Comparison of ENCODE assay signal across 14 cellular contexts in genomic region chr19:15398501-15399233, GRCh38.
"Had no signal": no experiment of that assay in that cellular context is flagged by ENCODE, and none has a peak within 500 bp of the region (broad histone marks: within the 10 kb centered on the region; RNA-seq: fewer than 3 reads in every experiment).

No MANE protein-coding gene starts in this region.

- H3K27me3 ChIP-seq: neutrophil, right atrium auricular region, tibial nerve had no signal

- H3K4me3 ChIP-seq: right atrium auricular region, tibial nerve had no signal

- H3K27me3 Mint-ChIP-seq: activated naive CD8-positive, alpha-beta T cell treated with anti-CD3 and anti-CD28 coated beads, Interleukin-2, amount 50 U/mL, for 24 hours; activated T-helper 17 cell treated with anti-CD3 and anti-CD28 coated beads, Interleukin-2, amount 50 U/mL, for 72 hours; naive thymus-derived CD8-positive, alpha-beta T cell had no signal

- H3K4me3 Mint-ChIP-seq: activated naive CD4-positive, alpha-beta T cell treated with anti-CD3 and anti-CD28 coated beads for 36 hours; activated naive CD8-positive, alpha-beta T cell treated with anti-CD3 and anti-CD28 coated beads, Interleukin-2, amount 50 U/mL, for 24 hours; activated T-helper 17 cell treated with anti-CD3 and anti-CD28 coated beads, Interleukin-2, amount 50 U/mL, for 72 hours; naive thymus-derived CD8-positive, alpha-beta T cell had no signal

- H3K27ac Mint-ChIP-seq: activated naive CD4-positive, alpha-beta T cell treated with anti-CD3 and anti-CD28 coated beads for 36 hours; activated naive CD8-positive, alpha-beta T cell treated with anti-CD3 and anti-CD28 coated beads, Interleukin-2, amount 50 U/mL, for 24 hours; activated T-helper 17 cell treated with anti-CD3 and anti-CD28 coated beads, Interleukin-2, amount 50 U/mL, for 72 hours; naive thymus-derived CD8-positive, alpha-beta T cell had no signal

- H3K9me3 Mint-ChIP-seq: activated naive CD4-positive, alpha-beta T cell treated with anti-CD3 and anti-CD28 coated beads for 36 hours; activated naive CD8-positive, alpha-beta T cell treated with anti-CD3 and anti-CD28 coated beads, Interleukin-2, amount 50 U/mL, for 24 hours; activated T-helper 17 cell treated with anti-CD3 and anti-CD28 coated beads, Interleukin-2, amount 50 U/mL, for 72 hours; naive thymus-derived CD8-positive, alpha-beta T cell had no signal

- H3K9me3 ChIP-seq: neutrophil, right atrium auricular region, tibial nerve had no signal

- FAIRE-seq: astrocyte, islet of Langerhans had no signal

- ATAC-seq: activated naive CD8-positive, alpha-beta T cell treated with anti-CD3 and anti-CD28 coated beads, Interleukin-2, amount 50 U/mL, for 24 hours; activated T-helper 17 cell treated with anti-CD3 and anti-CD28 coated beads, Interleukin-2, amount 50 U/mL, for 72 hours; naive thymus-derived CD8-positive, alpha-beta T cell had no signal

- H3K27ac ChIP-seq: neutrophil, right atrium auricular region, tibial nerve had no signal

- DNase-seq: activated CD4-positive, CD25-positive, alpha-beta regulatory T cell treated with anti-CD3 and anti-CD28 coated beads, Interleukin-2, amount 50 U/mL, for 72 hours; activated naive CD4-positive, alpha-beta T cell treated with anti-CD3 and anti-CD28 coated beads for 36 hours; activated naive CD8-positive, alpha-beta T cell treated with anti-CD3 and anti-CD28 coated beads, Interleukin-2, amount 50 U/mL, for 24 hours; activated T-cell treated with anti-CD3 and anti-CD28 coated beads for 4 hours; dermis blood vessel endothelial cell; erythroblast; naive thymus-derived CD8-positive, alpha-beta T cell; stimulated activated CD4-positive, alpha-beta T cell treated with anti-CD3 and anti-CD28 coated beads, Interleukin-1b, Interleukin-23, amount 100 ng/mL, for 48 hours had no signal
